Comparison of ENCODE assay signal across 22 cellular contexts in the genomic region with DNA sequence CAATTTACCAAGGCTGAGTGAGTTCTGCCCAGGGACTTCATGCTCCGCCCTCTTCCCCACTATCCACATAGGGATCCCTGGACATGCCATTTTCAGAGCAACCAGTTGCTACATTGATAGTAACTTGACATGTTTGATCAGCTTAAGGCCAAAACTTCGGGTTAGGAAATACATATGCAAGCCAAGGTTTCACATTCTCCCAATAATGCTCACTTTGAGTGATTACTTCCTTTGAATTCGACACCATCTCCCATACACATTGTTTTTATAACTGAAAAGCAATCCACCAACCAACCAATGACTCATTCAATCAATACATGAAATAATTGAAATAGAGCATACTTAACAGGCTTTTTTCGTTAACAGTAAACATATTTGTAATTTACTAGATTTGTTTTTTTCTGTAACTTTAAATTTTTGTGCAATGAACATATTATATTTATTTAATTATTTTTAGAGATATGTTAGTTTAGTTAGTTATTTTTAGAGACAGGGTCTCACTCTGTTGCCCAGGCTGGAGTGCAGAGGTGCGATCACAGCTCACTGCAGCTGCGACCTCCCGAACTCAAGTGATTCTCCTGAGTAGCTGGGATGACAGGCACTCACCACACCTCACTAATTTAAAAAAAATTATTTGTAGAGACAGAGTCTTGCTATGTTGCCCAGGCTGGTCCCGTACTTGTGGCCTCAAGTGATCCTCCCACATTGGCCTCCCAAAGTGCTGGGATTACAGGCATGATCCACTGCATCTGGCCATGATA.
"Had no signal": no experiment of that assay in that cellular context is flagged by ENCODE, and none has a peak within 500 bp of the region (broad histone marks: within the 10 kb centered on the region; RNA-seq: fewer than 3 reads in every experiment).

No MANE protein-coding gene starts in this region.

- FAIRE-seq: islet of Langerhans, small intestine had no signal

- H3K4me3 ChIP-seq: adrenal gland, ascending aorta, colonic mucosa, dorsolateral prefrontal cortex, gastroesophageal sphincter, heart left ventricle, right lobe of liver, thyroid gland had no signal

- H3K27me3 ChIP-seq: adrenal gland, ascending aorta, brain microvascular endothelial cell, colonic mucosa, gastroesophageal sphincter, heart left ventricle, right lobe of liver, thyroid gland had no signal

- H3K4me1 ChIP-seq: right lobe of liver had no signal

- H3K27ac ChIP-seq: adrenal gland, ascending aorta, brain microvascular endothelial cell, colonic mucosa, dorsolateral prefrontal cortex, gastroesophageal sphincter, right lobe of liver, thyroid gland had no signal

- DNase-seq: activated CD4-positive, alpha-beta T cell treated with anti-CD3 and anti-CD28 coated beads for 1 hour; activated CD4-positive, alpha-beta T cell treated with anti-CD3 and anti-CD28 coated beads, Interleukin-2, amount 50 U/mL, for 1 hour; activated CD8-positive, alpha-beta memory T cell treated with anti-CD3 and anti-CD28 coated beads, Interleukin-2, amount 50 U/mL, for 4 hours; activated naive CD4-positive, alpha-beta T cell; activated T-cell treated with anti-CD3 and anti-CD28 coated beads, Interleukin-2, amount 50 U/mL, for 24 hours; adrenal gland; brain microvascular endothelial cell; colonic mucosa; dorsolateral prefrontal cortex; heart left ventricle; left colon; occipital lobe; posterior cingulate gyrus; right lobe of liver; small intestine; stimulated activated CD4-positive, alpha-beta T cell treated with anti-CD3 and anti-CD28 coated beads, Interleukin-4, amount 100 ng/mL, for 24 hours; stimulated activated naive CD4-positive, alpha-beta T cell treated with Interleukin-2 at 50 U/mL for 16 hours; T-helper 9 cell; thyroid gland had no signal

- H3K36me3 ChIP-seq: adrenal gland, ascending aorta, brain microvascular endothelial cell, colonic mucosa, heart left ventricle, right lobe of liver, thyroid gland had no signal

- ATAC-seq: gastroesophageal sphincter, heart left ventricle, left colon, right lobe of liver had no signal
